In the genomic region with DNA sequence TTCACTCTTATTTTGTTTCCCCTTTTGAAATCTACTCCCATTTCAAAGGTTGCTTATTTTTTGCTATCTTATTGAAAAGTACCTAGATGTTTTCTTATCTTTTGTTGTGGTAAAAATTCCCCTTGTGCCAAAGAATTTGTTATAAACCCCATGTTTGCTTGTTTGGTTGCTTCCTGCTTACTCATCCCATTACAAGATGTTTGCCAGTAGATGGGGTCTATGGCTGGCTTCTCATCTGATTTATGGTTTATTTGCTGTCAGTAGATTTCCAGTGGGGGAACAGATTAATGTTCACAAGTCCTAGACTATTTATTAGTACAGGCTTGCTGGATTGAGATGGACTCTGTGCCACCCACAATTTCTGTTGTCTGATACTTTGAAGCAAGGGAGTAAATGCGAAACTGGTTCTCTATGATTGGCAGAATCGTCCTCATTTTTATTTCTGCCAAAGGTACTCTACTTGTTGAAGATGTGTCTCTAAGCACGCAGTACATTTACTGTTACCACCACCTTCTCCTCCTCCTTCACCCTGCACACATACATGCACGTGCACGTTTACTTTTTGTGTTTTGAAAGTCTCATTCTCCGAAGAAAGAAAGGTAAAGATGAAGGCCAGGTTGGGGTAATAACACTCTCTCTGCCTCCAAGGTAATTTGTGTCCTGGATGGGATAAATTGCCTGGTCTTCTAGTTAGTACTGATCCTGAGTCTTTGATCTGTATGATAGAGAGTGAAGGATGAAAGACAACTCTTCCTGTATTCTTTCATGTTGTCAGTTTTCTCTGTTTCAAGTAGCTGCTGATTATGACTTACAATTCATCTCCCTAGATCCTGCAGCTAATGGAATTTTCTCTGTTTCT, we compare ENCODE assay signal across 1 cellular context.
TF ChIP-seq lines count a peak whose summit lies in the region.

No MANE protein-coding gene starts in this region.

TF ChIP-seq in HEK293, 187 proteins besides CTCF, POLR2A, EP300 and RAD21 (continued from another document):
- TF ChIP-seq, protein P1, sequence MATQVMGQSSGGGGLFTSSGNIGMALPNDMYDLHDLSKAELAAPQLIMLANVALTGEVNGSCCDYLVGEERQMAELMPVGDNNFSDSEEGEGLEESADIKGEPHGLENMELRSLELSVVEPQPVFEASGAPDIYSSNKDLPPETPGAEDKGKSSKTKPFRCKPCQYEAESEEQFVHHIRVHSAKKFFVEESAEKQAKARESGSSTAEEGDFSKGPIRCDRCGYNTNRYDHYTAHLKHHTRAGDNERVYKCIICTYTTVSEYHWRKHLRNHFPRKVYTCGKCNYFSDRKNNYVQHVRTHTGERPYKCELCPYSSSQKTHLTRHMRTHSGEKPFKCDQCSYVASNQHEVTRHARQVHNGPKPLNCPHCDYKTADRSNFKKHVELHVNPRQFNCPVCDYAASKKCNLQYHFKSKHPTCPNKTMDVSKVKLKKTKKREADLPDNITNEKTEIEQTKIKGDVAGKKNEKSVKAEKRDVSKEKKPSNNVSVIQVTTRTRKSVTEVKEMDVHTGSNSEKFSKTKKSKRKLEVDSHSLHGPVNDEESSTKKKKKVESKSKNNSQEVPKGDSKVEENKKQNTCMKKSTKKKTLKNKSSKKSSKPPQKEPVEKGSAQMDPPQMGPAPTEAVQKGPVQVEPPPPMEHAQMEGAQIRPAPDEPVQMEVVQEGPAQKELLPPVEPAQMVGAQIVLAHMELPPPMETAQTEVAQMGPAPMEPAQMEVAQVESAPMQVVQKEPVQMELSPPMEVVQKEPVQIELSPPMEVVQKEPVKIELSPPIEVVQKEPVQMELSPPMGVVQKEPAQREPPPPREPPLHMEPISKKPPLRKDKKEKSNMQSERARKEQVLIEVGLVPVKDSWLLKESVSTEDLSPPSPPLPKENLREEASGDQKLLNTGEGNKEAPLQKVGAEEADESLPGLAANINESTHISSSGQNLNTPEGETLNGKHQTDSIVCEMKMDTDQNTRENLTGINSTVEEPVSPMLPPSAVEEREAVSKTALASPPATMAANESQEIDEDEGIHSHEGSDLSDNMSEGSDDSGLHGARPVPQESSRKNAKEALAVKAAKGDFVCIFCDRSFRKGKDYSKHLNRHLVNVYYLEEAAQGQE (tag by site-specific recombination; IDR thresholded peaks at IDR 0.05), result no peak
- TF ChIP-seq ZNF366 (tag by site-specific recombination; conservative IDR thresholded peaks at IDR 0.05) (peak; percentile 41; the same call in 1 of the 2 replicates), SCRT2 (tag by site-specific recombination; IDR thresholded peaks at IDR 0.05) (peak; percentile 57), ZNF23 (tag by site-specific recombination; IDR thresholded peaks at IDR 0.05; ENCODE audit: borderline replicate concordance) (no peak), ZFP69B (tag by site-specific recombination; IDR thresholded peaks at IDR 0.05) (no peak), ZNF521 (tag by site-specific recombination; IDR thresholded peaks at IDR 0.05) (no peak), ZNF701 (tag by site-specific recombination; IDR thresholded peaks at IDR 0.05) (no peak), GLIS1 (tag by site-specific recombination; IDR thresholded peaks at IDR 0.05) (no peak), ZNF785 (tag by site-specific recombination; IDR thresholded peaks at IDR 0.05) (no peak), KLF8 (tag by site-specific recombination; IDR thresholded peaks at IDR 0.05) (no peak), ZNF530 (tag by site-specific recombination; IDR thresholded peaks at IDR 0.05; ENCODE audit: low read depth) (no peak), ZNF223 (tag by site-specific recombination; IDR thresholded peaks at IDR 0.05) (no peak), ZBTB17 (tag by site-specific recombination; IDR thresholded peaks at IDR 0.05) (peak; percentile 60), ZNF121 (tag by site-specific recombination; IDR thresholded peaks at IDR 0.05) (no peak), ZFP41 (tag by site-specific recombination; IDR thresholded peaks at IDR 0.05; ENCODE audit: borderline replicate concordance) (no peak), GLIS2 (tag by site-specific recombination; IDR thresholded peaks at IDR 0.05) (no peak), ZNF660 (tag by site-specific recombination; IDR thresholded peaks at IDR 0.05) (peak; percentile 96), ZNF266 (tag by site-specific recombination; IDR thresholded peaks at IDR 0.05; ENCODE audit: low read depth) (peak; percentile 75; the same call in 1 of the 2 replicates), ZNF561 (tag by site-specific recombination; IDR thresholded peaks at IDR 0.05; ENCODE audit: borderline replicate concordance) (no peak), ZNF658 (tag by site-specific recombination; IDR thresholded peaks at IDR 0.05) (no peak), ZNF558 (tag by site-specific recombination; IDR thresholded peaks at IDR 0.05) (no peak), ZNF501 (tag by site-specific recombination; IDR thresholded peaks at IDR 0.05) (no peak), ZNF843 (tag by site-specific recombination; IDR thresholded peaks at IDR 0.05) (0 out of 2 replicates have a peak, but pooled peaks have one; percentile 35), ZNF174 (tag by site-specific recombination; IDR thresholded peaks at IDR 0.05) (no peak), PRDM1 (tag by site-specific recombination; IDR thresholded peaks at IDR 0.05) (peak; percentile 78), MZF1 (tag by site-specific recombination; IDR thresholded peaks at IDR 0.05; ENCODE audit: borderline replicate concordance) (no peak), OSR2 (tag by site-specific recombination; IDR thresholded peaks at IDR 0.05) (0 out of 2 replicates have a peak, but pooled peaks have one; percentile 42), ZNF433 (tag by site-specific recombination; IDR thresholded peaks at IDR 0.05; ENCODE audit: low read depth) (no peak), FEZF1 (tag by site-specific recombination; IDR thresholded peaks at IDR 0.05) (peak; percentile 37; the same call in 1 of the 2 replicates), ZFP37 (tag by site-specific recombination; IDR thresholded peaks at IDR 0.05) (no peak), ZNF221 (tag by site-specific recombination; IDR thresholded peaks at IDR 0.05; ENCODE audit: borderline replicate concordance) (no peak)
- TF ChIP-seq, protein P2, sequence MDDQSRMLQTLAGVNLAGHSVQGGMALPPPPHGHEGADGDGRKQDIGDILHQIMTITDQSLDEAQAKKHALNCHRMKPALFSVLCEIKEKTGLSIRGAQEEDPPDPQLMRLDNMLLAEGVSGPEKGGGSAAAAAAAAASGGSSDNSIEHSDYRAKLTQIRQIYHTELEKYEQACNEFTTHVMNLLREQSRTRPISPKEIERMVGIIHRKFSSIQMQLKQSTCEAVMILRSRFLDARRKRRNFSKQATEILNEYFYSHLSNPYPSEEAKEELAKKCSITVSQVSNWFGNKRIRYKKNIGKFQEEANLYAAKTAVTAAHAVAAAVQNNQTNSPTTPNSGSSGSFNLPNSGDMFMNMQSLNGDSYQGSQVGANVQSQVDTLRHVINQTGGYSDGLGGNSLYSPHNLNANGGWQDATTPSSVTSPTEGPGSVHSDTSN (CRISPR knock-in tag; IDR thresholded peaks at IDR 0.05), result no peak
- TF ChIP-seq, protein P3, sequence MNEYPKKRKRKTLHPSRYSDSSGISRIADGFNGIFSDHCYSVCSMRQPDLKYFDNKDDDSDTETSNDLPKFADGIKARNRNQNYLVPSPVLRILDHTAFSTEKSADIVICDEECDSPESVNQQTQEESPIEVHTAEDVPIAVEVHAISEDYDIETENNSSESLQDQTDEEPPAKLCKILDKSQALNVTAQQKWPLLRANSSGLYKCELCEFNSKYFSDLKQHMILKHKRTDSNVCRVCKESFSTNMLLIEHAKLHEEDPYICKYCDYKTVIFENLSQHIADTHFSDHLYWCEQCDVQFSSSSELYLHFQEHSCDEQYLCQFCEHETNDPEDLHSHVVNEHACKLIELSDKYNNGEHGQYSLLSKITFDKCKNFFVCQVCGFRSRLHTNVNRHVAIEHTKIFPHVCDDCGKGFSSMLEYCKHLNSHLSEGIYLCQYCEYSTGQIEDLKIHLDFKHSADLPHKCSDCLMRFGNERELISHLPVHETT (tag by site-specific recombination; IDR thresholded peaks at IDR 0.05), result no peak
- TF ChIP-seq, protein P4, sequence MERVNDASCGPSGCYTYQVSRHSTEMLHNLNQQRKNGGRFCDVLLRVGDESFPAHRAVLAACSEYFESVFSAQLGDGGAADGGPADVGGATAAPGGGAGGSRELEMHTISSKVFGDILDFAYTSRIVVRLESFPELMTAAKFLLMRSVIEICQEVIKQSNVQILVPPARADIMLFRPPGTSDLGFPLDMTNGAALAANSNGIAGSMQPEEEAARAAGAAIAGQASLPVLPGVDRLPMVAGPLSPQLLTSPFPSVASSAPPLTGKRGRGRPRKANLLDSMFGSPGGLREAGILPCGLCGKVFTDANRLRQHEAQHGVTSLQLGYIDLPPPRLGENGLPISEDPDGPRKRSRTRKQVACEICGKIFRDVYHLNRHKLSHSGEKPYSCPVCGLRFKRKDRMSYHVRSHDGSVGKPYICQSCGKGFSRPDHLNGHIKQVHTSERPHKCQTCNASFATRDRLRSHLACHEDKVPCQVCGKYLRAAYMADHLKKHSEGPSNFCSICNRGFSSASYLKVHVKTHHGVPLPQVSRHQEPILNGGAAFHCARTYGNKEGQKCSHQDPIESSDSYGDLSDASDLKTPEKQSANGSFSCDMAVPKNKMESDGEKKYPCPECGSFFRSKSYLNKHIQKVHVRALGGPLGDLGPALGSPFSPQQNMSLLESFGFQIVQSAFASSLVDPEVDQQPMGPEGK (tag by site-specific recombination; IDR thresholded peaks at IDR 0.05), result peak; percentile 32; the same call in 1 of the 2 replicates
- TF ChIP-seq, protein P5, sequence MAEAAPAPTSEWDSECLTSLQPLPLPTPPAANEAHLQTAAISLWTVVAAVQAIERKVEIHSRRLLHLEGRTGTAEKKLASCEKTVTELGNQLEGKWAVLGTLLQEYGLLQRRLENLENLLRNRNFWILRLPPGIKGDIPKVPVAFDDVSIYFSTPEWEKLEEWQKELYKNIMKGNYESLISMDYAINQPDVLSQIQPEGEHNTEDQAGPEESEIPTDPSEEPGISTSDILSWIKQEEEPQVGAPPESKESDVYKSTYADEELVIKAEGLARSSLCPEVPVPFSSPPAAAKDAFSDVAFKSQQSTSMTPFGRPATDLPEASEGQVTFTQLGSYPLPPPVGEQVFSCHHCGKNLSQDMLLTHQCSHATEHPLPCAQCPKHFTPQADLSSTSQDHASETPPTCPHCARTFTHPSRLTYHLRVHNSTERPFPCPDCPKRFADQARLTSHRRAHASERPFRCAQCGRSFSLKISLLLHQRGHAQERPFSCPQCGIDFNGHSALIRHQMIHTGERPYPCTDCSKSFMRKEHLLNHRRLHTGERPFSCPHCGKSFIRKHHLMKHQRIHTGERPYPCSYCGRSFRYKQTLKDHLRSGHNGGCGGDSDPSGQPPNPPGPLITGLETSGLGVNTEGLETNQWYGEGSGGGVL (tag by site-specific recombination; IDR thresholded peaks at IDR 0.05), result peak; percentile 71
- TF ChIP-seq, protein P6, sequence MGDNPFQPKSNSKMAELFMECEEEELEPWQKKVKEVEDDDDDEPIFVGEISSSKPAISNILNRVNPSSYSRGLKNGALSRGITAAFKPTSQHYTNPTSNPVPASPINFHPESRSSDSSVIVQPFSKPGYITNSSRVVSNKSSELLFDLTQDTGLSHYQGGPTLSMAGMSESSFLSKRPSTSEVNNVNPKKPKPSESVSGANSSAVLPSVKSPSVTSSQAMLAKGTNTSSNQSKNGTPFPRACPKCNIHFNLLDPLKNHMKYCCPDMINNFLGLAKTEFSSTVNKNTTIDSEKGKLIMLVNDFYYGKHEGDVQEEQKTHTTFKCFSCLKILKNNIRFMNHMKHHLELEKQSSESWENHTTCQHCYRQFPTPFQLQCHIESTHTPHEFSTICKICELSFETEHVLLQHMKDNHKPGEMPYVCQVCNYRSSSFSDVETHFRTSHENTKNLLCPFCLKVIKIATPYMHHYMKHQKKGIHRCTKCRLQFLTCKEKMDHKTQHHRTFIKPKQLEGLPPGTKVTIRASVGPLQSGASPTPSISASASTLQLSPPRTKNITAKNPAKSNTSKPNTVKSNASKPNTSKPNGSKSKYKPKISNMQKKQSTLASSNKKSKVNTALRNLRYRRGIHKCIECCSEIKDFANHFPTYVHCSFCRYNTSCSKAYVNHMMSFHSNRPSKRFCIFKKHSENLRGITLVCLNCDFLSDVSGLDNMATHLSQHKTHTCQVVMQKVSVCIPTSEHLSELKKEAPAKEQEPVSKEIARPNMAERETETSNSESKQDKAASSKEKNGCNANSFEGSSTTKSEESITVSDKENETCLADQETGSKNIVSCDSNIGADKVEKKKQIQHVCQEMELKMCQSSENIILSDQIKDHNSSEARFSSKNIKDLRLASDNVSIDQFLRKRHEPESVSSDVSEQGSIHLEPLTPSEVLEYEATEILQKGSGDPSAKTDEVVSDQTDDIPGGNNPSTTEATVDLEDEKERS (tag by site-specific recombination; IDR thresholded peaks at IDR 0.05), result no peak
- TF ChIP-seq, protein P7, sequence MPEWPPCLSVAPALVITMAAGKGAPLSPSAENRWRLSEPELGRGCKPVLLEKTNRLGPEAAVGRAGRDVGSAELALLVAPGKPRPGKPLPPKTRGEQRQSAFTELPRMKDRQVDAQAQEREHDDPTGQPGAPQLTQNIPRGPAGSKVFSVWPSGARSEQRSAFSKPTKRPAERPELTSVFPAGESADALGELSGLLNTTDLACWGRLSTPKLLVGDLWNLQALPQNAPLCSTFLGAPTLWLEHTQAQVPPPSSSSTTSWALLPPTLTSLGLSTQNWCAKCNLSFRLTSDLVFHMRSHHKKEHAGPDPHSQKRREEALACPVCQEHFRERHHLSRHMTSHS (tag by site-specific recombination; IDR thresholded peaks at IDR 0.05), result no peak
- TF ChIP-seq, protein P8, sequence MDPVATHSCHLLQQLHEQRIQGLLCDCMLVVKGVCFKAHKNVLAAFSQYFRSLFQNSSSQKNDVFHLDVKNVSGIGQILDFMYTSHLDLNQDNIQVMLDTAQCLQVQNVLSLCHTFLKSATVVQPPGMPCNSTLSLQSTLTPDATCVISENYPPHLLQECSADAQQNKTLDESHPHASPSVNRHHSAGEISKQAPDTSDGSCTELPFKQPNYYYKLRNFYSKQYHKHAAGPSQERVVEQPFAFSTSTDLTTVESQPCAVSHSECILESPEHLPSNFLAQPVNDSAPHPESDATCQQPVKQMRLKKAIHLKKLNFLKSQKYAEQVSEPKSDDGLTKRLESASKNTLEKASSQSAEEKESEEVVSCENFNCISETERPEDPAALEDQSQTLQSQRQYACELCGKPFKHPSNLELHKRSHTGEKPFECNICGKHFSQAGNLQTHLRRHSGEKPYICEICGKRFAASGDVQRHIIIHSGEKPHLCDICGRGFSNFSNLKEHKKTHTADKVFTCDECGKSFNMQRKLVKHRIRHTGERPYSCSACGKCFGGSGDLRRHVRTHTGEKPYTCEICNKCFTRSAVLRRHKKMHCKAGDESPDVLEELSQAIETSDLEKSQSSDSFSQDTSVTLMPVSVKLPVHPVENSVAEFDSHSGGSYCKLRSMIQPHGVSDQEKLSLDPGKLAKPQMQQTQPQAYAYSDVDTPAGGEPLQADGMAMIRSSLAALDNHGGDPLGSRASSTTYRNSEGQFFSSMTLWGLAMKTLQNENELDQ (tag by site-specific recombination; IDR thresholded peaks at IDR 0.05; ENCODE audit: low read depth), result no peak
